ENCODE assay signal across 1 cellular context in genomic region chr1:168362991-168363390, GRCh38.
A peak's percentile ranks its signal among the peaks of the same experiment; 100 is the strongest.
TF ChIP-seq lines count a peak whose summit lies in the region.

No MANE protein-coding gene starts in this region.

TF ChIP-seq in K562, 482 proteins besides CTCF, POLR2A, EP300 and RAD21 (continued from another document and continues in another):
- TF ChIP-seq ZNF395 (CRISPR knock-in tag; IDR thresholded peaks at IDR 0.05): no peak
- no peak for TF ChIP-seq CHD2 (IDR thresholded peaks at IDR 0.05; ENCODE audit: low read depth, low read length)
- no peak for TF ChIP-seq SNRNP70 (optimal IDR thresholded peaks at IDR 0.05; ENCODE audit: low read depth, low read length)
- no peak for TF ChIP-seq ZNF592 (IDR thresholded peaks at IDR 0.05)
- TF ChIP-seq NFRKB (IDR thresholded peaks at IDR 0.05; ENCODE audit: low read depth): no peak
- no peak for TF ChIP-seq MCM5 (IDR thresholded peaks at IDR 0.05; ENCODE audit: low read depth)
- TF ChIP-seq BRF2 (IDR thresholded peaks at IDR 0.05; ENCODE audit: borderline replicate concordance, insufficient read depth, insufficient read length): no peak
- peak; percentile 87 for TF ChIP-seq MAFG (tag; conservative IDR thresholded peaks at IDR 0.05)
- TF ChIP-seq MLLT1 (IDR thresholded peaks at IDR 0.05): no peak
- no peak for TF ChIP-seq PHF8 (IDR thresholded peaks at IDR 0.05; ENCODE audit: borderline replicate concordance, low read length)
- TF ChIP-seq BRF1 (IDR thresholded peaks at IDR 0.05; ENCODE audit: borderline replicate concordance, extremely low read depth, insufficient read length): no peak
- no peak for TF ChIP-seq ZNF764 (CRISPR knock-in tag; IDR thresholded peaks at IDR 0.05; ENCODE audit: low read depth)
- TF ChIP-seq RBM39 (optimal IDR thresholded peaks at IDR 0.05; ENCODE audit: low read depth, low read length): no peak
- no peak for TF ChIP-seq NELFE (IDR thresholded peaks at IDR 0.05; ENCODE audit: insufficient read depth, insufficient read length)
- peak; percentile 88 for TF ChIP-seq C11orf30 (IDR thresholded peaks at IDR 0.05; ENCODE audit: low read depth)
- no peak for TF ChIP-seq ADNP (tag; IDR thresholded peaks at IDR 0.05)
- no peak for TF ChIP-seq USF2 (CRISPR knock-in tag; IDR thresholded peaks at IDR 0.05)
- no peak for TF ChIP-seq PTBP1 (IDR thresholded peaks at IDR 0.05; ENCODE audit: low read depth, low read length)
- no peak for TF ChIP-seq TRIM28 (IDR thresholded peaks at IDR 0.05)
- TF ChIP-seq ZNF316 (IDR thresholded peaks at IDR 0.05): peak; percentile 94
- no peak for TF ChIP-seq ZBTB40 (IDR thresholded peaks at IDR 0.05)
- no peak for TF ChIP-seq ZBTB40 (CRISPR knock-in tag; IDR thresholded peaks at IDR 0.05)
- no peak for TF ChIP-seq L3MBTL2 (IDR thresholded peaks at IDR 0.05)
- no peak for TF ChIP-seq TBL1XR1 (IDR thresholded peaks at IDR 0.05; ENCODE audit: low read length in 2 of 2)
- TF ChIP-seq MAFF (IDR thresholded peaks at IDR 0.05; ENCODE audit: low read length): peak; percentile 95
- no peak for TF ChIP-seq POLR2G (IDR thresholded peaks at IDR 0.05; ENCODE audit: low read depth, low read length)
- TF ChIP-seq, protein P1, sequence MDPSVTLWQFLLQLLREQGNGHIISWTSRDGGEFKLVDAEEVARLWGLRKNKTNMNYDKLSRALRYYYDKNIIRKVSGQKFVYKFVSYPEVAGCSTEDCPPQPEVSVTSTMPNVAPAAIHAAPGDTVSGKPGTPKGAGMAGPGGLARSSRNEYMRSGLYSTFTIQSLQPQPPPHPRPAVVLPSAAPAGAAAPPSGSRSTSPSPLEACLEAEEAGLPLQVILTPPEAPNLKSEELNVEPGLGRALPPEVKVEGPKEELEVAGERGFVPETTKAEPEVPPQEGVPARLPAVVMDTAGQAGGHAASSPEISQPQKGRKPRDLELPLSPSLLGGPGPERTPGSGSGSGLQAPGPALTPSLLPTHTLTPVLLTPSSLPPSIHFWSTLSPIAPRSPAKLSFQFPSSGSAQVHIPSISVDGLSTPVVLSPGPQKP (CRISPR knock-in tag; IDR thresholded peaks at IDR 0.05): no peak
- TF ChIP-seq RBM17 (IDR thresholded peaks at IDR 0.05; ENCODE audit: borderline replicate concordance, low read depth, low read length): no peak
- TF ChIP-seq, protein P2, sequence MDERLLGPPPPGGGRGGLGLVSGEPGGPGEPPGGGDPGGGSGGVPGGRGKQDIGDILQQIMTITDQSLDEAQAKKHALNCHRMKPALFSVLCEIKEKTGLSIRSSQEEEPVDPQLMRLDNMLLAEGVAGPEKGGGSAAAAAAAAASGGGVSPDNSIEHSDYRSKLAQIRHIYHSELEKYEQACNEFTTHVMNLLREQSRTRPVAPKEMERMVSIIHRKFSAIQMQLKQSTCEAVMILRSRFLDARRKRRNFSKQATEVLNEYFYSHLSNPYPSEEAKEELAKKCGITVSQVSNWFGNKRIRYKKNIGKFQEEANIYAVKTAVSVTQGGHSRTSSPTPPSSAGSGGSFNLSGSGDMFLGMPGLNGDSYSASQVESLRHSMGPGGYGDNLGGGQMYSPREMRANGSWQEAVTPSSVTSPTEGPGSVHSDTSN (CRISPR knock-in tag; IDR thresholded peaks at IDR 0.05; ENCODE audit: low read depth): no peak
- TF ChIP-seq, protein P2 (tag; conservative IDR thresholded peaks at IDR 0.05; ENCODE audit: low read depth): peak; percentile 56
- no peak for TF ChIP-seq IRF2 (CRISPR knock-in tag; IDR thresholded peaks at IDR 0.05)
- no peak for TF ChIP-seq CAMTA2 (CRISPR knock-in tag; conservative IDR thresholded peaks at IDR 0.05)
